ENCODE assay signal across 7 cellular contexts in the genomic region with DNA sequence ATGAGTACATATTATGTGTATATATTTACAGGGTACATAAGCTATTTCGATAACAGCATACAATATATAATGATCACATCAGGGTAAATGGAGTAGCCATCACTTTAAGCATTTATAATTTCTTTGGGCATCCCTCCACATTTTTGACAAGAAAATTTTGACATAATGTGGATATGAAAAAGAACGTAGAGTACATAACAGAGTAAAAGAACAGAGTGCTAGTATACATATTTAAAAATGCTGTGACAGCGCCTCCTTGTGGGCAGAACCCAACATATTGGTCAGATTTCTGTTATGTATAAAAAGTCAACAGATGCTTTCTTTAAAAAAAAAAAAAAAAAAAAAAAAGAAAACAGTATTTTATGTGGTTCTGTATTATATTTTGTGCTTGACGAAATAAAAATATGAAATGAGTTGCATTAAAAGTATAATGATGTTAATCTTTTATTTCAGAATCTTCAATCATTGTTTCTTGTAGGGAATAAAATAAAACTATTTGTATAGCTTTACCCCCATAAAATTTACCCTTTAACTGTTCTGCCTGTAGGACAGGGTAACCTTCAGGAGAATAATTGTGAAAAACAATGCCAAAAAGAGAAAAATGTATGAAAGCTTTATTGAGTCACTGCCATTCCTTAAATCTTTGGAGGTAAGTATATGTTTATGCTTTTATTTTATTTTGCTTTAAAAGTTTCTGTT. TPM values are rescaled to one million over a fixed set of nuclear protein-coding genes. Genes with fewer than 3 reads are reported as not detected.
DNase-seq lines count a peak whose midpoint lies in the region; ATAC-seq and TF ChIP-seq lines count a peak whose summit lies in the region.

No MANE protein-coding gene starts in this region.

- H3K27ac Mint-ChIP-seq in WTC11: no peak overlapping the region

- POLR2A ChIA-PET in WTC11 (lab: Charles Lee): no interaction called here

- H3K9ac ChIP-seq in liver (ENCODE audit: low read depth in 1 of 2, low read length in 2 of 2): no peak overlapping the region

- TF ChIP-seq CTCF in WTC11 (IDR thresholded peaks at IDR 0.05) (peak; percentile 76), liver (IDR thresholded peaks at IDR 0.05; ENCODE audit: low read depth, low read length, missing input control) (peak; percentile 61)

- H3K9me3 ChIP-seq in liver (ENCODE audit: control insufficient read depth in 4 of 4, low read length in 3 of 4): no peaks in the 10 kb centered on the region

- ATAC-seq in GM19395 (IDR thresholded peaks at IDR 0.05; ENCODE audit: unreplicated experiment): peak; percentile 63
- no peak for ATAC-seq in WTC11
- no peak for ATAC-seq in HG03469 (IDR thresholded peaks at IDR 0.05; ENCODE audit: unreplicated experiment)

- H3K27me3 Mint-ChIP-seq in WTC11 (ENCODE audit: low read depth): no peaks in the 10 kb centered on the region

- H3K27me3 ChIP-seq in liver (ENCODE audit: control insufficient read depth in 4 of 4, insufficient read depth in 4 of 4, low read length in 3 of 4): no peaks in the 10 kb centered on the region

- H3K4me3 ChIP-seq in liver (ENCODE audit: low read depth in 1 of 3, low read length in 3 of 3): no peak overlapping the region

- peaks cover 0 to 3% (median under 1%) of the 10 kb centered on the region in 4 donors for H3K4me1 ChIP-seq in liver (ENCODE audit: control insufficient read depth in 4 of 4, insufficient read depth in 4 of 4, low read length in 3 of 4)

- peaks cover 17% of the 10 kb centered on the region for H3K4me1 Mint-ChIP-seq in WTC11

- DNase-seq in NCI-H2107 treated with DMSO at 0.1 percent for 48 hours (lab: John Stamatoyannopoulos, UW; ENCODE audit: unreplicated experiment) (peak; percentile 84), WTC11 (ENCODE audit: low spot score) (peak; percentile 70)
- peak; percentile 60 for DNase-seq in central memory CD4-positive, alpha-beta T cell
- DNase-seq in stimulated activated CD4-positive, alpha-beta T cell treated with anti-CD3 and anti-CD28 coated beads, TNF-alpha, amount 100 ng/mL, for 48 hours (ENCODE audit: low read depth in 3 of 3): peak; percentile 34 to 63 (median 60)

- no peak overlapping the region for H3K27ac ChIP-seq in liver (ENCODE audit: low read depth in 1 of 2, low read length in 2 of 2)

- CTCF ChIA-PET in WTC11 (lab: Charles Lee): interaction anchor here (0.7 to 7.7 kb wide), 23 partner anchors 11 to 357 kb away, joined by 3 to 105 read pairs (median 4); a partner anchor contains a TSS

- WGBS in liver: 25% methylated on average over 4 of the region's 4 CpGs

- TF ChIP-seq RAD21 in liver (IDR thresholded peaks at IDR 0.05): peak; percentile 76 to 81

- H3K36me3 Mint-ChIP-seq in WTC11: peaks cover 1% of the 10 kb centered on the region; the same call in 1 of the 2 replicates

- H3K4me3 Mint-ChIP-seq in WTC11: no peak overlapping the region

- H3K9me3 Mint-ChIP-seq in WTC11: peaks cover 1% of the 10 kb centered on the region

- H3K36me3 ChIP-seq in liver (ENCODE audit: control insufficient read depth in 4 of 4, insufficient read depth in 3 of 4, low read depth in 1 of 4, low read length in 3 of 4): no peaks in the 10 kb centered on the region

TF ChIP-seq in WTC11, 78 proteins besides CTCF, POLR2A, EP300 and RAD21 (continues in another document):
- TF ChIP-seq, protein P1, sequence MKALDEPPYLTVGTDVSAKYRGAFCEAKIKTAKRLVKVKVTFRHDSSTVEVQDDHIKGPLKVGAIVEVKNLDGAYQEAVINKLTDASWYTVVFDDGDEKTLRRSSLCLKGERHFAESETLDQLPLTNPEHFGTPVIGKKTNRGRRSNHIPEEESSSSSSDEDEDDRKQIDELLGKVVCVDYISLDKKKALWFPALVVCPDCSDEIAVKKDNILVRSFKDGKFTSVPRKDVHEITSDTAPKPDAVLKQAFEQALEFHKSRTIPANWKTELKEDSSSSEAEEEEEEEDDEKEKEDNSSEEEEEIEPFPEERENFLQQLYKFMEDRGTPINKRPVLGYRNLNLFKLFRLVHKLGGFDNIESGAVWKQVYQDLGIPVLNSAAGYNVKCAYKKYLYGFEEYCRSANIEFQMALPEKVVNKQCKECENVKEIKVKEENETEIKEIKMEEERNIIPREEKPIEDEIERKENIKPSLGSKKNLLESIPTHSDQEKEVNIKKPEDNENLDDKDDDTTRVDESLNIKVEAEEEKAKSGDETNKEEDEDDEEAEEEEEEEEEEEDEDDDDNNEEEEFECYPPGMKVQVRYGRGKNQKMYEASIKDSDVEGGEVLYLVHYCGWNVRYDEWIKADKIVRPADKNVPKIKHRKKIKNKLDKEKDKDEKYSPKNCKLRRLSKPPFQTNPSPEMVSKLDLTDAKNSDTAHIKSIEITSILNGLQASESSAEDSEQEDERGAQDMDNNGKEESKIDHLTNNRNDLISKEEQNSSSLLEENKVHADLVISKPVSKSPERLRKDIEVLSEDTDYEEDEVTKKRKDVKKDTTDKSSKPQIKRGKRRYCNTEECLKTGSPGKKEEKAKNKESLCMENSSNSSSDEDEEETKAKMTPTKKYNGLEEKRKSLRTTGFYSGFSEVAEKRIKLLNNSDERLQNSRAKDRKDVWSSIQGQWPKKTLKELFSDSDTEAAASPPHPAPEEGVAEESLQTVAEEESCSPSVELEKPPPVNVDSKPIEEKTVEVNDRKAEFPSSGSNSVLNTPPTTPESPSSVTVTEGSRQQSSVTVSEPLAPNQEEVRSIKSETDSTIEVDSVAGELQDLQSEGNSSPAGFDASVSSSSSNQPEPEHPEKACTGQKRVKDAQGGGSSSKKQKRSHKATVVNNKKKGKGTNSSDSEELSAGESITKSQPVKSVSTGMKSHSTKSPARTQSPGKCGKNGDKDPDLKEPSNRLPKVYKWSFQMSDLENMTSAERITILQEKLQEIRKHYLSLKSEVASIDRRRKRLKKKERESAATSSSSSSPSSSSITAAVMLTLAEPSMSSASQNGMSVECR (CRISPR knock-in tag; IDR thresholded peaks at IDR 0.05; ENCODE audit: borderline replicate concordance): no peak
- TF ChIP-seq, protein P2, sequence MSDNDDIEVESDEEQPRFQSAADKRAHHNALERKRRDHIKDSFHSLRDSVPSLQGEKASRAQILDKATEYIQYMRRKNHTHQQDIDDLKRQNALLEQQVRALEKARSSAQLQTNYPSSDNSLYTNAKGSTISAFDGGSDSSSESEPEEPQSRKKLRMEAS (CRISPR knock-in tag; IDR thresholded peaks at IDR 0.05): no peak
- TF ChIP-seq EMX1 (CRISPR knock-in tag; IDR thresholded peaks at IDR 0.05): no peak
- TF ChIP-seq, protein P3, sequence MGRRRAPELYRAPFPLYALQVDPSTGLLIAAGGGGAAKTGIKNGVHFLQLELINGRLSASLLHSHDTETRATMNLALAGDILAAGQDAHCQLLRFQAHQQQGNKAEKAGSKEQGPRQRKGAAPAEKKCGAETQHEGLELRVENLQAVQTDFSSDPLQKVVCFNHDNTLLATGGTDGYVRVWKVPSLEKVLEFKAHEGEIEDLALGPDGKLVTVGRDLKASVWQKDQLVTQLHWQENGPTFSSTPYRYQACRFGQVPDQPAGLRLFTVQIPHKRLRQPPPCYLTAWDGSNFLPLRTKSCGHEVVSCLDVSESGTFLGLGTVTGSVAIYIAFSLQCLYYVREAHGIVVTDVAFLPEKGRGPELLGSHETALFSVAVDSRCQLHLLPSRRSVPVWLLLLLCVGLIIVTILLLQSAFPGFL (CRISPR knock-in tag; IDR thresholded peaks at IDR 0.05; ENCODE audit: borderline replicate concordance): no peak

TF ChIP-seq in liver, 16 proteins besides CTCF, POLR2A, EP300 and RAD21:
- TF ChIP-seq JUND (IDR thresholded peaks at IDR 0.05) (no peak), NR2F2 (IDR thresholded peaks at IDR 0.05) (no peak), TAF1 (conservative IDR thresholded peaks at IDR 0.05) (no peak), EGR1 (IDR thresholded peaks at IDR 0.05; ENCODE audit: low read depth in 2 of 2) (no peak), GABPA (IDR thresholded peaks at IDR 0.05 in 1 of 2, conservative IDR thresholded peaks at IDR 0.05 in 1 of 2) (no peak), FOXA2 (IDR thresholded peaks at IDR 0.05) (no peak), HNF4G (IDR thresholded peaks at IDR 0.05) (no peak)

RNA-seq across cellular contexts. Expression of a gene that starts 18.3 kb away (rescaled TPM):
- total RNA-seq in WTC11 (2021) (27.0 to 31.0 TPM (median 29.2 TPM) in 3 replicates), liver (10 to 100 TPM; 63.5 to 67.9 TPM)
- 10 to 100 TPM; 24.6 to 32.6 TPM for polyA plus RNA-seq in liver
